ENCODE assay signal across 12 cellular contexts in the genomic region with DNA sequence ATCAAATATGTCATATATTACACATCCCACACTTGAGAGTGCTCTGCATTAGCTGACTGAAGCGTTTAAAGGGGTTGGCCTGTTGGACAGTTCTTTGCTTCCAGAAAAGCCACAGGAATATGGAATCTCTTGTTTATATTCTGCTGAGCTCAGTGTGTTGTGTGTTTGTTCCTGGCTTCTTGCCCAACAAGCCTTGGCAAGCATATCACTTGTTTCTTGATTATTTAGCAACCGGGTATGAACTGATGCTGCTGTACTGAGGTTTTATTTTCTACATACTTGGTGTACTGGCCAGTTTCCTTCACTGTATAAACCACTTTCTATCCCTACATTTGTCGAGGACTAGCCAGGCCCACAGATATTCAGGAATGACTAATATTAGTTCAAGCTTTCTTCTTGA.
DNase-seq lines count a peak whose midpoint lies in the region; ATAC-seq, FAIRE-seq and TF ChIP-seq lines count a peak whose summit lies in the region.
"Had no signal": no experiment of that assay in that cellular context is flagged by ENCODE, and none has a peak within 500 bp of the region (broad histone marks: within the 10 kb centered on the region; RNA-seq: fewer than 3 reads in every experiment).

No MANE protein-coding gene starts in this region.

- WGBS in prostate gland: 9% methylated on average over 3 of the region's 3 CpGs

- DNase-seq in EL (peak; percentile 69), NCI-H2107 (lab: John Stamatoyannopoulos, UW) (peak; percentile 12), epithelial cell of esophagus (ENCODE audit: low read depth) (peak; percentile 28), prostate gland (ENCODE audit: low spot score) (peak; percentile 63), RCC 7860 (ENCODE audit: low spot score) (no peak), D341Med (ENCODE audit: low spot score) (no peak)
- DNase-seq: activated naive CD8-positive, alpha-beta T cell treated with anti-CD3 and anti-CD28 coated beads for 36 hours; Right ventricle myocardium superior had no signal

- no peak overlapping the region for H3K27ac ChIP-seq in prostate gland

- TF ChIP-seq POLR2A in prostate gland (IDR thresholded peaks at IDR 0.05): no peak

- no peaks in the 10 kb centered on the region for H3K4me1 ChIP-seq in prostate gland (replicated peaks)

- H3K4me3 ChIP-seq in epithelial cell of esophagus (ENCODE audit: low read length): no peak overlapping the region
- no peak overlapping the region for H3K4me3 ChIP-seq in prostate gland

- no peaks in the 10 kb centered on the region for H3K36me3 ChIP-seq in prostate gland

- TF ChIP-seq CTCF in epithelial cell of esophagus (IDR thresholded peaks at IDR 0.05; ENCODE audit: insufficient read depth, low read depth, low read length, missing control alignments): no peak
- no peak for TF ChIP-seq CTCF in prostate gland (IDR thresholded peaks at IDR 0.05)

- H3K27me3 ChIP-seq in prostate gland (replicated peaks; ENCODE audit: insufficient read depth): no peaks in the 10 kb centered on the region

- ATAC-seq in HG03045 (IDR thresholded peaks at IDR 0.05; ENCODE audit: unreplicated experiment) (no peak), HG03135 (IDR thresholded peaks at IDR 0.05; ENCODE audit: unreplicated experiment) (no peak)

- H3K9me3 ChIP-seq in prostate gland: no peaks in the 10 kb centered on the region

- intact Hi-C loops in prostate gland (cut with DNase I): no loop called here

- FAIRE-seq in RCC 7860 (lab: Jason Lieb, UNC): no peak
- FAIRE-seq: endothelial cell of umbilical vein, H1 had no signal

Comparison
In these comparisons a context has a peak if more than half of its experiments do, and no peak if none do; other contexts are left out.
1. DNase-seq: peak in EL (single experiment), NCI-H2107 (single experiment), epithelial cell of esophagus (single experiment) and prostate gland (single experiment); none in RCC 7860 (single experiment) and D341Med (single experiment).